In genomic region chr20:25902321-25902720, GRCh38 we compare ENCODE assay signal across 7 cellular contexts.
DNase-seq lines count a peak whose midpoint lies in the region; ATAC-seq and TF ChIP-seq lines count a peak whose summit lies in the region.
"Not testable (repeated sequence)": the region's sequence is repeated elsewhere in the genome, so short reads cannot be mapped to it uniquely, and the experiment has no call there.

No MANE protein-coding gene starts in this region.

- H3K4me3 ChIP-seq in Panc1 (ENCODE audit: low read depth in 2 of 2, low read length in 2 of 2); choroid plexus epithelial cell (ENCODE audit: low read depth, low read length); fibroblast of the aortic adventitia (ENCODE audit: low read depth, low read length): not testable (repeated sequence)

- DNase-seq in Daoy (ENCODE audit: low read depth) = peak; percentile 35
- peak; percentile 60 for DNase-seq in HFFc6
- DNase-seq in Panc1 (ENCODE audit: low read depth, low spot score) = peak; percentile 0
- DNase-seq in amniotic stem cell (lab: John Stamatoyannopoulos, UW) = peak; percentile 17
- DNase-seq in choroid plexus epithelial cell (ENCODE audit: low read depth) = peak; percentile 19
- DNase-seq in fibroblast of the aortic adventitia (ENCODE audit: low read depth) = peak; percentile 4
- DNase-seq in myocyte (ENCODE audit: low read depth) = peak; percentile 33

- H3K27me3 ChIP-seq in Panc1 (ENCODE audit: control insufficient read depth, insufficient read depth, low read length) = not testable (repeated sequence)

- in situ Hi-C loops in Panc1 (cut with HindIII; ENCODE audit: low pct_unique_long_range_greater_than_20kb, low sequenced_read_pairs) = not testable (repeated sequence)

- H3K4me1 Mint-ChIP-seq in HFFc6 (ENCODE audit: low read depth) = peaks cover 31% of the 10 kb centered on the region

- not testable (repeated sequence) for TF ChIP-seq CTCF in HFFc6 (IDR thresholded peaks at IDR 0.05); Panc1 (IDR thresholded peaks at IDR 0.05); choroid plexus epithelial cell (conservative IDR thresholded peaks at IDR 0.05; ENCODE audit: low read depth, low read length); fibroblast of the aortic adventitia (IDR thresholded peaks at IDR 0.05; ENCODE audit: insufficient read depth, low read length)

- intact Hi-C loops in Panc1 (cut with micrococcal nuclease; ENCODE audit: unreplicated experiment) = not testable (repeated sequence)

- POLR2A ChIA-PET in Panc1 (lab: Charles Lee) = not testable (repeated sequence)

- not testable (repeated sequence) for H3K4me1 ChIP-seq in Panc1 (ENCODE audit: control insufficient read depth, insufficient read depth, low read length)

- H3K27me3 Mint-ChIP-seq in HFFc6 (ENCODE audit: insufficient read depth) = not testable (repeated sequence)

- not testable (repeated sequence) for BruUV-seq in Panc1 (replicated peaks; lab: Mats Ljungman, UMichigan)

- not testable (repeated sequence) for H3K27ac ChIP-seq in Panc1 (ENCODE audit: low read length)

- H3K4me3 Mint-ChIP-seq in HFFc6 = peak overlapping the region; percentile 25

- not testable (repeated sequence) for H3K9me3 ChIP-seq in Panc1 (ENCODE audit: control insufficient read depth, insufficient read depth, low read depth, low read length)

- CTCF ChIA-PET in Panc1 (lab: Charles Lee) = not testable (repeated sequence)

- H3K9me3 Mint-ChIP-seq in HFFc6 = not testable (repeated sequence)

- H3K36me3 Mint-ChIP-seq in HFFc6 (ENCODE audit: low read depth) = not testable (repeated sequence)

- not testable (repeated sequence) for H3K36me3 ChIP-seq in Panc1 (ENCODE audit: control insufficient read depth, insufficient read depth, low read length)

- peak overlapping the region; percentile 39 for H3K27ac Mint-ChIP-seq in HFFc6

- not testable (repeated sequence) for ATAC-seq in Panc1

Comparison
In these comparisons a context has a peak if more than half of its experiments do, and no peak if none do; other contexts are left out.
1. DNase-seq: peak in every context shown above with its lines; median percentile 60 in HFFc6; 35 in Daoy; 33 in myocyte; 19 in choroid plexus epithelial cell; 17 in amniotic stem cell; 4 in fibroblast of the aortic adventitia; 0 in Panc1.